15 cellular contexts compared by ENCODE assay signal in genomic region chr15:63677778-63678177, GRCh38.
DNase-seq lines count a peak whose midpoint lies in the region; ATAC-seq and TF ChIP-seq lines count a peak whose summit lies in the region.
"Had no signal": no experiment of that assay in that cellular context is flagged by ENCODE, and none has a peak within 500 bp of the region (broad histone marks: within the 10 kb centered on the region; RNA-seq: fewer than 3 reads in every experiment).

No MANE protein-coding gene starts in this region.

- H3K36me3 Mint-ChIP-seq in nephron progenitor cell (ENCODE audit: low read depth) (peaks cover 32% of the 10 kb centered on the region), mesothelial cell of epicardium (peaks cover 36% of the 10 kb centered on the region)

- H3K9me3 Mint-ChIP-seq in nephron progenitor cell (no peaks in the 10 kb centered on the region), mesothelial cell of epicardium (no peaks in the 10 kb centered on the region)
- H3K9me3 Mint-ChIP-seq: H9 had no signal

- no peak overlapping the region for H3K4me3 Mint-ChIP-seq in nephron progenitor cell
- no peak overlapping the region for H3K4me3 Mint-ChIP-seq in mesothelial cell of epicardium
- H3K4me3 Mint-ChIP-seq: H9 had no signal

- TF ChIP-seq CTCF in nephron progenitor cell (IDR thresholded peaks at IDR 0.05) (no peak), mesothelial cell of epicardium (IDR thresholded peaks at IDR 0.05; ENCODE audit: unreplicated experiment) (no peak)

- H3K27ac Mint-ChIP-seq in nephron progenitor cell (peak overlapping the region; percentile 71), mesothelial cell of epicardium (no peak overlapping the region)

- peak; percentile 49 for ATAC-seq in Right ventricle myocardium superior (ENCODE audit: poor library complexity)
- no peak for ATAC-seq in HG02870 (IDR thresholded peaks at IDR 0.05; ENCODE audit: unreplicated experiment)
- ATAC-seq: gastrocnemius medialis had no signal

- H3K27me3 Mint-ChIP-seq in nephron progenitor cell (ENCODE audit: low read depth, poor library complexity) = no peaks in the 10 kb centered on the region
- no peaks in the 10 kb centered on the region for H3K27me3 Mint-ChIP-seq in mesothelial cell of epicardium (ENCODE audit: low read depth)

- intact Hi-C loops in Right ventricle myocardium superior (cut with DNase I) = no loop called here

- H3K4me1 Mint-ChIP-seq in nephron progenitor cell (peaks cover 9% of the 10 kb centered on the region), mesothelial cell of epicardium (no peaks in the 10 kb centered on the region)
- H3K4me1 Mint-ChIP-seq: H9 had no signal

- DNase-seq in Daoy (ENCODE audit: low read depth) = peak; percentile 2
- peak; percentile 60 for DNase-seq in NCI-H510A treated with DMSO at 0.1 percent for 48 hours (lab: John Stamatoyannopoulos, UW)
- peak; percentile 65 for DNase-seq in Right ventricle myocardium superior
- no peak for DNase-seq in nephron progenitor cell
- DNase-seq in mesothelial cell of epicardium (ENCODE audit: low spot score in 2 of 2, unreplicated experiment in 2 of 2) = no peak
- DNase-seq in activated CD4-positive, alpha-beta T cell treated with anti-CD3 and anti-CD28 coated beads, Interleukin-2, amount 50 U/mL, for 48 hours = no peak
- DNase-seq in MV-4-11 (lab: John Stamatoyannopoulos, UW) = no peak
- DNase-seq: activated CD4-positive, alpha-beta T cell treated with anti-CD3 and anti-CD28 coated beads, Interleukin-2, amount 50 U/mL, for 1 hour; activated effector memory CD4-positive, alpha-beta T cell treated with Interleukin-2 at 50 U/mL for 16 hours; effector memory CD4-positive, alpha-beta T cell; GDM1; H9; T1000 had no signal

Comparison
In these comparisons a context has a peak if more than half of its experiments do, and no peak if none do; other contexts are left out.
1. DNase-seq: peak in Daoy (single experiment), NCI-H510A treated with DMSO at 0.1 percent for 48 hours (single experiment) and Right ventricle myocardium superior (single experiment); none in nephron progenitor cell (single experiment), mesothelial cell of epicardium (0 of 2), activated CD4-positive, alpha-beta T cell treated with anti-CD3 and anti-CD28 coated beads, Interleukin-2, amount 50 U/mL, for 48 hours (0 of 2) and MV-4-11 (single experiment).